10 cellular contexts compared by ENCODE assay signal in genomic region chr19:49878744-49879070, GRCh38. TPM values are rescaled to one million over a fixed set of nuclear protein-coding genes. Genes with fewer than 3 reads are reported as not detected.
DNase-seq lines count a peak whose midpoint lies in the region; ATAC-seq and TF ChIP-seq lines count a peak whose summit lies in the region.
"Had no signal": no experiment of that assay in that cellular context is flagged by ENCODE, and none has a peak within 500 bp of the region (broad histone marks: within the 10 kb centered on the region; RNA-seq: fewer than 3 reads in every experiment).

No MANE protein-coding gene starts in this region.

- no peak for TF ChIP-seq POLR2A in sigmoid colon (IDR thresholded peaks at IDR 0.05)

- TSS peak; percentile 54 for BruUV-seq in PC-9 (replicated peaks; lab: Mats Ljungman, UMichigan)

- DNase-seq in PC-9, result no peak
- no peak for DNase-seq in fibroblast of the aortic adventitia (ENCODE audit: low read depth)
- DNase-seq in sigmoid colon, result no peak
- DNase-seq in DMS114 treated with DMSO at 0.1 percent for 48 hours (lab: John Stamatoyannopoulos, UW; ENCODE audit: unreplicated experiment), result no peak
- DNase-seq in NCI-H2081 (lab: John Stamatoyannopoulos, UW), result no peak
- DNase-seq: midbrain, NCI-H187 had no signal

- H3K9me2 ChIP-seq in PC-9 (ENCODE audit: insufficient read depth), result no peaks in the 10 kb centered on the region

- peaks cover 42% of the 10 kb centered on the region for H3K79me2 ChIP-seq in PC-9 (ENCODE audit: low read depth)

- H3K4me3 ChIP-seq in PC-9 (peak overlapping the region; percentile 79), fibroblast of the aortic adventitia (ENCODE audit: low read depth, low read length) (peak overlapping the region; percentile 95), sigmoid colon (peak overlapping the region in 1 of 4 donors; percentile 85)

- WGBS in sigmoid colon, 2 donors, result 91 to 93% methylated on average over 9 of the region's 9 CpGs

- no peak for TF ChIP-seq EP300 in sigmoid colon (IDR thresholded peaks at IDR 0.05)

- no peak for ATAC-seq in GM18870 (IDR thresholded peaks at IDR 0.05; ENCODE audit: unreplicated experiment)
- ATAC-seq in HG02642 (IDR thresholded peaks at IDR 0.05; ENCODE audit: poor library complexity, unreplicated experiment), result no peak

- H3K4me2 ChIP-seq in PC-9, result peak overlapping the region; percentile 87

- CTCF ChIA-PET in PC-9 (lab: Charles Lee), result no interaction called here

- no peak overlapping the region for H2AFZ ChIP-seq in PC-9

- H3F3A ChIP-seq in PC-9 (ENCODE audit: insufficient read depth, low read depth), result 0 out of 2 replicates have a peak, but pooled peaks cover 17% of the 10 kb centered on the region

- POLR2A ChIA-PET in PC-9 (lab: Charles Lee; ENCODE audit: unreplicated experiment), result no interaction called here

- intact Hi-C loops in PC-9 (cut with micrococcal nuclease; ENCODE audit: unreplicated experiment) (loop anchor here (5.0 kb wide), 2 partner anchors 49 to 149 kb away; partner anchors contain the start of genes ATF5, NUP62, VRK3 and ZNF473), sigmoid colon (cut with DNase I) (loop anchor here (5.0 kb wide), 2 partner anchors 381 to 426 kb away; partner anchors contain the start of genes ALDH16A1, PIH1D1 and RPS11)

- H3K27ac ChIP-seq in PC-9 (peak overlapping the region; percentile 92; the same call in 1 of the 2 replicates), sigmoid colon (peak overlapping the region; percentile 92 to 100 (median 96))

- H3K9me3 ChIP-seq in ES-I3 (ENCODE audit: control insufficient read depth, insufficient read depth, low read length), result no peaks in the 10 kb centered on the region
- H3K9me3 ChIP-seq in PC-9 (ENCODE audit: insufficient read depth, low read depth), result no peaks in the 10 kb centered on the region
- no peaks in the 10 kb centered on the region for H3K9me3 ChIP-seq in sigmoid colon

- H4K20me1 ChIP-seq in PC-9 (ENCODE audit: insufficient read depth), result peaks cover 31% of the 10 kb centered on the region

- peak overlapping the region; percentile 95 for H3K9ac ChIP-seq in ES-I3 (ENCODE audit: low read depth, low read length)

- H3K4me1 ChIP-seq in ES-I3 (ENCODE audit: insufficient read depth, low read length), result peaks cover 7% of the 10 kb centered on the region; the same call in 1 of the 2 replicates
- H3K4me1 ChIP-seq in PC-9 (replicated peaks; ENCODE audit: insufficient read depth), result peaks cover 21% of the 10 kb centered on the region
- peaks cover 0 to 33% (median 25%) of the 10 kb centered on the region in 4 donors for H3K4me1 ChIP-seq in sigmoid colon

- no peak for TF ChIP-seq CTCF in PC-9 (conservative IDR thresholded peaks at IDR 0.05)
- TF ChIP-seq CTCF in fibroblast of the aortic adventitia (IDR thresholded peaks at IDR 0.05; ENCODE audit: insufficient read depth, low read length), result no peak
- TF ChIP-seq CTCF in sigmoid colon (IDR thresholded peaks at IDR 0.05), result no peak

- H3K36me3 ChIP-seq in ES-I3 (ENCODE audit: insufficient read depth, low read length) (peaks cover 6% of the 10 kb centered on the region; the same call in 1 of the 2 replicates), PC-9 (ENCODE audit: low read depth) (peaks cover 31% of the 10 kb centered on the region; the same call in 1 of the 2 replicates), sigmoid colon (peaks cover 41 to 52% (median 44%) of the 10 kb centered on the region in 4 donors)

- H3K27me3 ChIP-seq in PC-9 (ENCODE audit: insufficient read depth, low read depth) (no peaks in the 10 kb centered on the region), sigmoid colon (no peaks in the 10 kb centered on the region)

RNA-seq across cellular contexts. Expression of gene TBC1D17, which starts 1.2 kb away (rescaled TPM):
- total RNA-seq in PC-9 (2021) (52.1 and 62.3 TPM in 2 replicates), fibroblast of the aortic adventitia (ENCODE audit: low replicate concordance) (16.3 and 17.1 TPM in 2 replicates), sigmoid colon (10 to 100 TPM; 25.0 to 41.0 (median 26.6) TPM)
- 10 to 100 TPM; 13.4 to 29.5 (median 22.8) TPM for polyA plus RNA-seq in sigmoid colon

RNA-seq across cellular contexts. Expression of gene AKT1S1, which starts 1.6 kb away (rescaled TPM):
- 109 and 143 TPM in 2 replicates for total RNA-seq in PC-9 (2021)
- total RNA-seq in fibroblast of the aortic adventitia (ENCODE audit: low replicate concordance), result 14.4 and 20.6 TPM in 2 replicates
- total RNA-seq in sigmoid colon, result 10 to 100 TPM; 13.6 to 16.1 (median 14.6) TPM
- polyA plus RNA-seq in sigmoid colon, result 10 to 100 TPM; 30.3 to 55.9 (median 33.6) TPM

RNA-seq across cellular contexts. Expression of gene PNKP, which starts 11.3 kb away (rescaled TPM):
- total RNA-seq in PC-9 (2021), result 82.7 and 85.6 TPM in 2 replicates
- total RNA-seq in fibroblast of the aortic adventitia (ENCODE audit: low replicate concordance), result 42.3 and 58.3 TPM in 2 replicates
- total RNA-seq in sigmoid colon, result 10 to 100 TPM; 28.2 to 44.0 (median 33.9) TPM
- 10 to 100 TPM; 27.0 to 88.8 (median 34.0) TPM for polyA plus RNA-seq in sigmoid colon

RNA-seq across cellular contexts. Expression of gene IL4I1, which starts 18.0 kb away (rescaled TPM):
- 0.85 TPM in 1 of 2 replicates, not detected in the other for total RNA-seq in PC-9 (2021)
- 1.1 TPM in 1 of 2 replicates, not detected in the other for total RNA-seq in fibroblast of the aortic adventitia (ENCODE audit: low replicate concordance)
- total RNA-seq in sigmoid colon, result under 1 TPM; 0.28 to 0.66 (median 0.38) TPM
- 1 to 10 TPM; 1.8 to 6.8 (median 3.5) TPM for polyA plus RNA-seq in sigmoid colon

RNA-seq across cellular contexts. Expression of gene PTOV1, which starts 27.7 kb away (rescaled TPM):
- total RNA-seq in PC-9 (2021), result 151 and 155 TPM in 2 replicates
- total RNA-seq in fibroblast of the aortic adventitia (ENCODE audit: low replicate concordance), result 46.2 and 51.2 TPM in 2 replicates
- 100 to 1,000 TPM in 1 of 4 donors, 10 to 100 TPM in 3; 52.2 to 105 (median 68.1) TPM for total RNA-seq in sigmoid colon
- 10 to 100 TPM; 54.8 to 79.7 (median 62.5) TPM for polyA plus RNA-seq in sigmoid colon
